In genomic region chr9:129282308-129283211, GRCh38 we compare ENCODE assay signal across 10 cellular contexts.
DNase-seq lines count a peak whose midpoint lies in the region; ATAC-seq and TF ChIP-seq lines count a peak whose summit lies in the region.
"Had no signal": no experiment of that assay in that cellular context is flagged by ENCODE, and none has a peak within 500 bp of the region (broad histone marks: within the 10 kb centered on the region; RNA-seq: fewer than 3 reads in every experiment).

No MANE protein-coding gene starts in this region.

- H3K27ac Mint-ChIP-seq in activated CD4-positive, alpha-beta T cell treated with anti-CD3 and anti-CD28 coated beads for 36 hours = no peak overlapping the region

- no peaks in the 10 kb centered on the region for H3K4me1 Mint-ChIP-seq in activated CD4-positive, alpha-beta T cell treated with anti-CD3 and anti-CD28 coated beads for 36 hours
- H3K4me1 Mint-ChIP-seq in activated T-cell treated with anti-CD3 and anti-CD28 coated beads, Interleukin-2, amount 50 U/mL, for 4 hours (ENCODE audit: low read depth) = no peaks in the 10 kb centered on the region

- H3K4me3 ChIP-seq in coronary artery = peak overlapping the region; percentile 65
- peak overlapping the region; percentile 61 for H3K4me3 ChIP-seq in lower lobe of right lung
- no peak overlapping the region for H3K4me3 ChIP-seq in testis
- H3K4me3 ChIP-seq: mucosa of descending colon had no signal

- H3K36me3 ChIP-seq in lower lobe of right lung (no peaks in the 10 kb centered on the region), testis (ENCODE audit: low read depth, missing control alignments) (no peaks in the 10 kb centered on the region)

- DNase-seq in activated CD4-positive, alpha-beta T cell treated with anti-CD3 and anti-CD28 coated beads for 48 hours = peak; percentile 1
- no peak for DNase-seq in activated CD4-positive, alpha-beta T cell treated with anti-CD3 and anti-CD28 coated beads for 36 hours
- DNase-seq in coronary artery (ENCODE audit: low spot score) (peak; percentile 69), lower lobe of right lung (peak; percentile 59), testis (peak; percentile 12), NCI-H1105 (lab: John Stamatoyannopoulos, UW) (no peak), NCI-H526 (lab: John Stamatoyannopoulos, UW) (no peak)
- DNase-seq in activated T-cell treated with anti-CD3 and anti-CD28 coated beads, Interleukin-2, amount 50 U/mL, for 4 hours = no peak
- DNase-seq: PC-3 had no signal

- intact Hi-C loops in activated CD4-positive, alpha-beta T cell treated with anti-CD3 and anti-CD28 coated beads for 36 hours (cut with DNase I, micrococcal nuclease) = no loop called here
- intact Hi-C loops in lower lobe of right lung (cut with DNase I) = no loop called here
- intact Hi-C loops in testis (cut with DNase I; ENCODE audit: low total_unique reads) = no loop called here

- no peak for ATAC-seq in activated CD4-positive, alpha-beta T cell treated with anti-CD3 and anti-CD28 coated beads for 36 hours
- ATAC-seq in lower lobe of right lung = peak; percentile 70 to 86
- no peak for ATAC-seq in activated T-cell treated with anti-CD3 and anti-CD28 coated beads, Interleukin-2, amount 50 U/mL, for 4 hours
- ATAC-seq: mucosa of descending colon, PC-3 had no signal

- H3K4me1 ChIP-seq in lower lobe of right lung = peaks cover 27% of the 10 kb centered on the region
- H3K4me1 ChIP-seq in testis = no peaks in the 10 kb centered on the region

- TF ChIP-seq CTCF in coronary artery (IDR thresholded peaks at IDR 0.05) (no peak), lower lobe of right lung (IDR thresholded peaks at IDR 0.05) (no peak), testis (IDR thresholded peaks at IDR 0.05) (no peak)

- POLR2A ChIA-PET in activated CD4-positive, alpha-beta T cell treated with anti-CD3 and anti-CD28 coated beads for 36 hours (lab: Charles Lee) = no interaction called here

- H3K27me3 ChIP-seq in lower lobe of right lung (ENCODE audit: low read depth) (no peaks in the 10 kb centered on the region), testis (no peaks in the 10 kb centered on the region)

- no peak for TF ChIP-seq POLR2A in testis (IDR thresholded peaks at IDR 0.05)

- WGBS in testis, 2 donors = 68 to 71% methylated on average over 19 to 29 of the region's 29 CpGs

- no peaks in the 10 kb centered on the region for H3K9me3 Mint-ChIP-seq in activated CD4-positive, alpha-beta T cell treated with anti-CD3 and anti-CD28 coated beads for 36 hours (ENCODE audit: low read depth)
- H3K9me3 Mint-ChIP-seq in activated T-cell treated with anti-CD3 and anti-CD28 coated beads, Interleukin-2, amount 50 U/mL, for 4 hours = no peaks in the 10 kb centered on the region

- CTCF ChIA-PET in activated CD4-positive, alpha-beta T cell treated with anti-CD3 and anti-CD28 coated beads for 36 hours (lab: Charles Lee) = interaction anchor here (0.7 kb wide), 1 partner anchor 519 kb away, joined by 3 read pairs; no protein-coding TSS in a partner anchor

- H3K27ac ChIP-seq in coronary artery (peak overlapping the region in 1 of 2 donors; percentile 69), lower lobe of right lung (peak overlapping the region; percentile 76), testis (no peak overlapping the region)

- no peaks in the 10 kb centered on the region for H3K9me3 ChIP-seq in lower lobe of right lung
- H3K9me3 ChIP-seq in testis = no peaks in the 10 kb centered on the region
- H3K9me3 ChIP-seq: mucosa of descending colon had no signal

- no peaks in the 10 kb centered on the region for H3K36me3 Mint-ChIP-seq in activated CD4-positive, alpha-beta T cell treated with anti-CD3 and anti-CD28 coated beads for 36 hours (ENCODE audit: low read depth)
- H3K36me3 Mint-ChIP-seq in activated T-cell treated with anti-CD3 and anti-CD28 coated beads, Interleukin-2, amount 50 U/mL, for 4 hours (ENCODE audit: insufficient read depth) = no peaks in the 10 kb centered on the region

- no peaks in the 10 kb centered on the region for H3K27me3 Mint-ChIP-seq in activated CD4-positive, alpha-beta T cell treated with anti-CD3 and anti-CD28 coated beads for 36 hours
- H3K27me3 Mint-ChIP-seq in activated T-cell treated with anti-CD3 and anti-CD28 coated beads, Interleukin-2, amount 50 U/mL, for 4 hours (ENCODE audit: low read depth) = no peaks in the 10 kb centered on the region

- H3K4me3 Mint-ChIP-seq in activated CD4-positive, alpha-beta T cell treated with anti-CD3 and anti-CD28 coated beads for 36 hours = no peak overlapping the region
- H3K4me3 Mint-ChIP-seq in activated T-cell treated with anti-CD3 and anti-CD28 coated beads, Interleukin-2, amount 50 U/mL, for 4 hours = no peak overlapping the region

Comparison
In these comparisons a context has a peak if more than half of its experiments do, and no peak if none do; other contexts are left out.
1. DNase-seq: peak in activated CD4-positive, alpha-beta T cell treated with anti-CD3 and anti-CD28 coated beads for 48 hours (single experiment), coronary artery (single experiment), lower lobe of right lung (single experiment) and testis (single experiment); none in activated CD4-positive, alpha-beta T cell treated with anti-CD3 and anti-CD28 coated beads for 36 hours (single experiment), activated T-cell treated with anti-CD3 and anti-CD28 coated beads, Interleukin-2, amount 50 U/mL, for 4 hours (single experiment), NCI-H1105 (single experiment) and NCI-H526 (0 of 2).
2. ATAC-seq: peak in lower lobe of right lung (2 of 2); none in activated CD4-positive, alpha-beta T cell treated with anti-CD3 and anti-CD28 coated beads for 36 hours (single experiment) and activated T-cell treated with anti-CD3 and anti-CD28 coated beads, Interleukin-2, amount 50 U/mL, for 4 hours (0 of 2).
3. H3K4me3 ChIP-seq: peak in coronary artery (single experiment) and lower lobe of right lung (single experiment); none in testis (0 of 2).